Comparison of ENCODE assay signal across 40 cellular contexts in genomic region chr5:87940775-87941174, GRCh38.
"Had no signal": no experiment of that assay in that cellular context is flagged by ENCODE, and none has a peak within 500 bp of the region (broad histone marks: within the 10 kb centered on the region; RNA-seq: fewer than 3 reads in every experiment).

No MANE protein-coding gene starts in this region.

- FAIRE-seq: astrocyte, bronchial epithelial cell had no signal

- H3K36me3 ChIP-seq: adrenal gland, ascending aorta, brain microvascular endothelial cell, breast epithelium, cardiac muscle cell had no signal

- H3K27me3 Mint-ChIP-seq: activated naive CD4-positive, alpha-beta T cell treated with anti-CD3 and anti-CD28 coated beads, Interleukin-2, amount 10 ng/mL, durations not matched to agents 7 days and 5 days; activated naive CD4-positive, alpha-beta T cell treated with anti-CD3 and anti-CD28 coated beads, Interleukin-2, amount 50 U/mL, for 24 hours; activated naive CD8-positive, alpha-beta T cell treated with anti-CD3 and anti-CD28 coated beads, Interleukin-2, amount 10 ng/mL, durations not matched to agents 7 days and 5 days; activated naive CD8-positive, alpha-beta T cell treated with anti-CD3 and anti-CD28 coated beads, Interleukin-2, amount 50 U/mL, for 24 hours; activated T-cell treated with anti-CD3 and anti-CD28 coated beads, Interleukin-2, amount 50 U/mL, for 24 hours; brain had no signal

- H3K9me3 ChIP-seq: adrenal gland, ascending aorta, body of pancreas, breast epithelium had no signal

- DNase-seq: activated effector memory CD4-positive, alpha-beta T cell treated with anti-CD3 and anti-CD28 coated beads, Interleukin-2, amount 50 U/mL, for 16 hours; activated effector memory CD4-positive, alpha-beta T cell treated with Interleukin-2 at 50 U/mL for 16 hours; activated gamma-delta T cell; activated gamma-delta T cell treated with Interleukin-2 at 50 U/mL for 16 hours; activated naive CD4-positive, alpha-beta T cell; activated naive CD4-positive, alpha-beta T cell treated with anti-CD3 and anti-CD28 coated beads for 36 hours; activated naive CD4-positive, alpha-beta T cell treated with anti-CD3 and anti-CD28 coated beads, Interleukin-2, amount 10 ng/mL, durations not matched to agents 7 days and 5 days; activated naive CD4-positive, alpha-beta T cell treated with anti-CD3 and anti-CD28 coated beads, Interleukin-2, amount 50 U/mL, for 16 hours; activated naive CD4-positive, alpha-beta T cell treated with Interleukin-2 at 50 U/mL for 16 hours; activated naive CD8-positive, alpha-beta T cell treated with anti-CD3 and anti-CD28 coated beads for 36 hours; activated naive CD8-positive, alpha-beta T cell treated with anti-CD3 and anti-CD28 coated beads, Interleukin-2, amount 10 ng/mL, durations not matched to agents 7 days and 5 days; activated naive CD8-positive, alpha-beta T cell treated with anti-CD3 and anti-CD28 coated beads, Interleukin-2, amount 50 U/mL, for 24 hours; activated T-cell treated with anti-CD3 and anti-CD28 coated beads, Interleukin-2, amount 50 U/mL, for 1 hour; activated T-cell treated with anti-CD3 and anti-CD28 coated beads, Interleukin-2, amount 50 U/mL, for 24 hours; activated T-cell treated with anti-CD3 and anti-CD28 coated beads, Interleukin-2, amount 50 U/mL, for 4 hours; activated T-cell treated with anti-CD3 and anti-CD28 coated beads, Interleukin-2, amount 50 U/mL, for 48 hours; activated T-cell treated with anti-CD3 and anti-CD28 coated beads, Interleukin-2, amount 50 U/mL, for 72 hours; adrenal gland; amniotic stem cell; amygdala; anterior cingulate cortex; aorta; body of pancreas; brain microvascular endothelial cell; caudate nucleus; central memory CD4-positive, alpha-beta T cell; cerebellar nuclear complex had no signal

- H3K27ac ChIP-seq: adrenal gland, ascending aorta, body of pancreas, brain microvascular endothelial cell, breast epithelium, cardiac muscle cell had no signal

- H3K9me3 Mint-ChIP-seq: activated naive CD4-positive, alpha-beta T cell treated with anti-CD3 and anti-CD28 coated beads for 36 hours; activated naive CD4-positive, alpha-beta T cell treated with anti-CD3 and anti-CD28 coated beads, Interleukin-2, amount 10 ng/mL, durations not matched to agents 7 days and 5 days; activated naive CD4-positive, alpha-beta T cell treated with anti-CD3 and anti-CD28 coated beads, Interleukin-2, amount 50 U/mL, for 24 hours; activated naive CD8-positive, alpha-beta T cell treated with anti-CD3 and anti-CD28 coated beads, Interleukin-2, amount 10 ng/mL, durations not matched to agents 7 days and 5 days; activated naive CD8-positive, alpha-beta T cell treated with anti-CD3 and anti-CD28 coated beads, Interleukin-2, amount 50 U/mL, for 24 hours; activated T-cell treated with anti-CD3 and anti-CD28 coated beads, Interleukin-2, amount 50 U/mL, for 24 hours; activated T-cell treated with anti-CD3 and anti-CD28 coated beads, Interleukin-2, amount 50 U/mL, for 4 hours; activated T-helper 1 cell treated with anti-CD3 and anti-CD28 coated beads, Interleukin-12 subunit alpha, Interleukin-12 subunit beta, Interleukin-2, Interleukin-4 antibody, amounts not matched to agents 30 ng/mL and 10 ng/mL and 1 ng/mL, durations not matched to agents 14 hours and 24 hours and 36 hours; activated T-helper 17 cell treated with anti-CD3 and anti-CD28 coated beads, Interleukin-2, amount 50 U/mL, for 72 hours; activated T-helper 2 cell treated with anti-CD3 and anti-CD28 coated beads, Interferon-gamma antibody, Interleukin-2, Interleukin-4, amounts not matched to agents 10 μg/mL and 5 μg/mL and 100 μg/mL, durations not matched to agents 14 hours and 24 hours and 36 hours had no signal

- H3K4me1 Mint-ChIP-seq: activated naive CD4-positive, alpha-beta T cell treated with anti-CD3 and anti-CD28 coated beads, Interleukin-2, amount 10 ng/mL, durations not matched to agents 7 days and 5 days; activated naive CD4-positive, alpha-beta T cell treated with anti-CD3 and anti-CD28 coated beads, Interleukin-2, amount 50 U/mL, for 24 hours; activated naive CD8-positive, alpha-beta T cell treated with anti-CD3 and anti-CD28 coated beads for 36 hours; activated naive CD8-positive, alpha-beta T cell treated with anti-CD3 and anti-CD28 coated beads, Interleukin-2, amount 10 ng/mL, durations not matched to agents 7 days and 5 days; activated naive CD8-positive, alpha-beta T cell treated with anti-CD3 and anti-CD28 coated beads, Interleukin-2, amount 50 U/mL, for 24 hours; activated T-helper 17 cell treated with anti-CD3 and anti-CD28 coated beads, Interleukin-2, amount 50 U/mL, for 72 hours; central memory CD8-positive, alpha-beta T cell had no signal

- H3K4me3 Mint-ChIP-seq: activated naive CD4-positive, alpha-beta T cell treated with anti-CD3 and anti-CD28 coated beads for 36 hours; activated naive CD4-positive, alpha-beta T cell treated with anti-CD3 and anti-CD28 coated beads, Interleukin-2, amount 10 ng/mL, durations not matched to agents 7 days and 5 days; activated naive CD4-positive, alpha-beta T cell treated with anti-CD3 and anti-CD28 coated beads, Interleukin-2, amount 50 U/mL, for 24 hours; activated naive CD8-positive, alpha-beta T cell; activated naive CD8-positive, alpha-beta T cell treated with anti-CD3 and anti-CD28 coated beads for 36 hours; activated naive CD8-positive, alpha-beta T cell treated with anti-CD3 and anti-CD28 coated beads, Interleukin-2, amount 10 ng/mL, durations not matched to agents 7 days and 5 days; activated naive CD8-positive, alpha-beta T cell treated with anti-CD3 and anti-CD28 coated beads, Interleukin-2, amount 50 U/mL, for 24 hours; activated T-cell treated with anti-CD3 and anti-CD28 coated beads, Interleukin-2, amount 50 U/mL, for 24 hours; activated T-cell treated with anti-CD3 and anti-CD28 coated beads, Interleukin-2, amount 50 U/mL, for 4 hours; activated T-cell treated with anti-CD3 and anti-CD28 coated beads, Interleukin-2, amount 50 U/mL, for 72 hours; activated T-helper 1 cell treated with anti-CD3 and anti-CD28 coated beads, Interleukin-12 subunit alpha, Interleukin-12 subunit beta, Interleukin-2, Interleukin-4 antibody, amounts not matched to agents 30 ng/mL and 10 ng/mL and 1 ng/mL, durations not matched to agents 14 hours and 24 hours and 36 hours; activated T-helper 17 cell treated with anti-CD3 and anti-CD28 coated beads, Interleukin-2, amount 50 U/mL, for 72 hours; central memory CD8-positive, alpha-beta T cell had no signal

- H3K4me3 ChIP-seq: adrenal gland, ascending aorta, body of pancreas, breast epithelium, cardiac muscle cell had no signal

- H3K27me3 ChIP-seq: adrenal gland, ascending aorta, body of pancreas, brain microvascular endothelial cell, breast epithelium, cardiac muscle cell had no signal

- H3K27ac Mint-ChIP-seq: activated naive CD4-positive, alpha-beta T cell treated with anti-CD3 and anti-CD28 coated beads for 36 hours; activated naive CD4-positive, alpha-beta T cell treated with anti-CD3 and anti-CD28 coated beads, Interleukin-2, amount 10 ng/mL, durations not matched to agents 7 days and 5 days; activated naive CD4-positive, alpha-beta T cell treated with anti-CD3 and anti-CD28 coated beads, Interleukin-2, amount 50 U/mL, for 24 hours; activated naive CD4-positive, alpha-beta T cell treated with anti-CD3 and anti-CD28 coated beads, Interleukin-2, amount 50 U/mL, for 72 hours; activated naive CD8-positive, alpha-beta T cell; activated naive CD8-positive, alpha-beta T cell treated with anti-CD3 and anti-CD28 coated beads for 36 hours; activated naive CD8-positive, alpha-beta T cell treated with anti-CD3 and anti-CD28 coated beads, Interleukin-2, amount 10 ng/mL, durations not matched to agents 7 days and 5 days; activated naive CD8-positive, alpha-beta T cell treated with anti-CD3 and anti-CD28 coated beads, Interleukin-2, amount 50 U/mL, for 24 hours; activated T-cell treated with anti-CD3 and anti-CD28 coated beads, Interleukin-2, amount 50 U/mL, for 24 hours; activated T-cell treated with anti-CD3 and anti-CD28 coated beads, Interleukin-2, amount 50 U/mL, for 72 hours; activated T-helper 1 cell treated with anti-CD3 and anti-CD28 coated beads, Interleukin-12 subunit alpha, Interleukin-12 subunit beta, Interleukin-2, Interleukin-4 antibody, amounts not matched to agents 30 ng/mL and 10 ng/mL and 1 ng/mL, durations not matched to agents 14 hours and 24 hours and 36 hours; activated T-helper 17 cell treated with anti-CD3 and anti-CD28 coated beads, Interleukin-2, amount 50 U/mL, for 72 hours; activated T-helper 2 cell treated with anti-CD3 and anti-CD28 coated beads, Interferon-gamma antibody, Interleukin-2, Interleukin-4, amounts not matched to agents 10 μg/mL and 5 μg/mL and 100 μg/mL, durations not matched to agents 14 hours and 24 hours and 36 hours had no signal

- H3K36me3 Mint-ChIP-seq: activated naive CD4-positive, alpha-beta T cell treated with anti-CD3 and anti-CD28 coated beads, Interleukin-2, amount 10 ng/mL, durations not matched to agents 7 days and 5 days; activated naive CD4-positive, alpha-beta T cell treated with anti-CD3 and anti-CD28 coated beads, Interleukin-2, amount 50 U/mL, for 24 hours; activated naive CD4-positive, alpha-beta T cell treated with anti-CD3 and anti-CD28 coated beads, Interleukin-2, amount 50 U/mL, for 72 hours; activated naive CD8-positive, alpha-beta T cell; activated naive CD8-positive, alpha-beta T cell treated with anti-CD3 and anti-CD28 coated beads for 36 hours; activated naive CD8-positive, alpha-beta T cell treated with anti-CD3 and anti-CD28 coated beads, Interleukin-2, amount 10 ng/mL, durations not matched to agents 7 days and 5 days; brain had no signal

- H3K4me1 ChIP-seq: adrenal gland, ascending aorta, body of pancreas, breast epithelium had no signal

- ATAC-seq: activated naive CD4-positive, alpha-beta T cell treated with anti-CD3 and anti-CD28 coated beads, Interleukin-2, amount 50 U/mL, for 72 hours; activated naive CD8-positive, alpha-beta T cell treated with anti-CD3 and anti-CD28 coated beads, Interleukin-2, amount 50 U/mL, for 24 hours; activated T-cell treated with anti-CD3 and anti-CD28 coated beads, Interleukin-2, amount 50 U/mL, for 4 hours; activated T-cell treated with anti-CD3 and anti-CD28 coated beads, Interleukin-2, amount 50 U/mL, for 72 hours; activated T-helper 17 cell treated with anti-CD3 and anti-CD28 coated beads, Interleukin-2, amount 50 U/mL, for 72 hours; body of pancreas had no signal
